8 cellular contexts compared by ENCODE assay signal in genomic region chr22:41022470-41023298, GRCh38.
DNase-seq lines count a peak whose midpoint lies in the region; ATAC-seq and TF ChIP-seq lines count a peak whose summit lies in the region.

No MANE protein-coding gene starts in this region.

- H3K4me3 Mint-ChIP-seq in activated CD4-positive, alpha-beta T cell treated with anti-CD3 and anti-CD28 coated beads, Interleukin-2, amount 10 ng/mL, durations not matched to agents 24 days and 14 days = peak overlapping the region; percentile 86

- H3K4me3 ChIP-seq in GM12865 (ENCODE audit: low read depth, low read length) = peak overlapping the region; percentile 82
- H3K4me3 ChIP-seq in colonic mucosa = peak overlapping the region; percentile 65

- peak overlapping the region; percentile 88 for H3K27ac Mint-ChIP-seq in activated CD4-positive, alpha-beta T cell treated with anti-CD3 and anti-CD28 coated beads, Interleukin-2, amount 10 ng/mL, durations not matched to agents 24 days and 14 days

- peak overlapping the region; percentile 99 for H3K27ac ChIP-seq in colonic mucosa

- no peaks in the 10 kb centered on the region for H3K36me3 Mint-ChIP-seq in activated CD4-positive, alpha-beta T cell treated with anti-CD3 and anti-CD28 coated beads, Interleukin-2, amount 10 ng/mL, durations not matched to agents 24 days and 14 days (ENCODE audit: low read depth)

- peaks cover 20% of the 10 kb centered on the region for H3K4me1 Mint-ChIP-seq in activated CD4-positive, alpha-beta T cell treated with anti-CD3 and anti-CD28 coated beads, Interleukin-2, amount 10 ng/mL, durations not matched to agents 24 days and 14 days

- H3K27me3 Mint-ChIP-seq in activated CD4-positive, alpha-beta T cell treated with anti-CD3 and anti-CD28 coated beads, Interleukin-2, amount 10 ng/mL, durations not matched to agents 24 days and 14 days = peaks cover 10% of the 10 kb centered on the region

- intact Hi-C loops in activated CD4-positive, alpha-beta T cell treated with anti-CD3 and anti-CD28 coated beads, Interleukin-2, amount 10 ng/mL, durations not matched to agents 24 days and 14 days (cut with micrococcal nuclease) = loop anchor here (1.0 to 2.0 kb wide), 3 partner anchors 69 to 182 kb away; partner anchors contain the start of genes L3MBTL2 and RBX1
- intact Hi-C loops in colonic mucosa (cut with DNase I) = loop anchor here (5.0 kb wide), 2 partner anchors 70 kb away; partner anchors contain the start of genes EP300 and RBX1

- H3K4me1 ChIP-seq in colonic mucosa = peaks cover 4% of the 10 kb centered on the region

- no peaks in the 10 kb centered on the region for H3K9me3 ChIP-seq in colonic mucosa

- no peaks in the 10 kb centered on the region for H3K9me3 Mint-ChIP-seq in activated CD4-positive, alpha-beta T cell treated with anti-CD3 and anti-CD28 coated beads, Interleukin-2, amount 10 ng/mL, durations not matched to agents 24 days and 14 days

- H3K36me3 ChIP-seq in colonic mucosa = no peaks in the 10 kb centered on the region

- H3K27me3 ChIP-seq in colonic mucosa = no peaks in the 10 kb centered on the region

- ATAC-seq in HG03103 (IDR thresholded peaks at IDR 0.05; ENCODE audit: low read depth, unreplicated experiment) = peak; percentile 59
- no peak for ATAC-seq in HG02938 (IDR thresholded peaks at IDR 0.05; ENCODE audit: unreplicated experiment)

- H3K9ac ChIP-seq in colonic mucosa (ENCODE audit: low read depth in 2 of 2, low read length in 2 of 2) = peak overlapping the region; percentile 73 to 74

- DNase-seq in GM12865 (ENCODE audit: low read depth) = peak; percentile 90
- peak; percentile 66 for DNase-seq in NCI-H460 (ENCODE audit: extremely low read depth, low read depth)
- DNase-seq in activated CD4-positive, alpha-beta T cell treated with anti-CD3 and anti-CD28 coated beads, Interleukin-2, amount 10 ng/mL, durations not matched to agents 24 days and 14 days = peak; percentile 93
- DNase-seq in colonic mucosa = peak; percentile 94
- DNase-seq in kidney tubule cell (ENCODE audit: low spot score) = peak; percentile 83
- peak; percentile 61 to 79 for DNase-seq in stimulated activated CD4-positive, alpha-beta T cell treated with anti-CD3 and anti-CD28 coated beads, Interleukin-15, amount 100 ng/mL, for 1 hour (ENCODE audit: low read depth in 1 of 2, low spot score in 1 of 2)

- TF ChIP-seq CTCF in GM12865 (IDR thresholded peaks at IDR 0.05; ENCODE audit: insufficient read depth, low read depth, low read length, missing control alignments) (no peak), colonic mucosa (IDR thresholded peaks at IDR 0.05) (no peak)
